Comparison of ENCODE assay signal across 18 cellular contexts in the genomic region with DNA sequence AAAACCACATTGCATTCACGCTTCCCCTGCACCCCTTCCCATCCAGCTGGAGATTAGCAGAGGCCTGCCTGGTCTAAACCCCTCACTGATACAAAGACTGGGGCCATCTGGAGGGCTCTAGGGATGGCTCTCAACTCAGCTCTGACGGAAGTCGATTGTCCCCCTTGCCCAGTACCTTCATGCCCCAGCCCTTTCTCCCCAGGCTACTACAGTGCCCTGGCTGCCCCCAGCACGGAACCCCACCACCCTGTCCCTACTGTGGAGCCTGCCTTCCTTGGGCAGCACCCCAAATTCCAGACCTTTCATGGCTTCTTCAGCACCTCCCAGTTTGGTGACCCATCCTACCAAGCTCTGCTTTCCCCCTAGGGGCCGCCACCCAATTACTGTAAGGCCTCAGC. TPM values are rescaled to one million over a fixed set of nuclear protein-coding genes. Genes with fewer than 3 reads are reported as not detected.
DNase-seq lines count a peak whose midpoint lies in the region; ATAC-seq, FAIRE-seq and TF ChIP-seq lines count a peak whose summit lies in the region.
"Had no signal": no experiment of that assay in that cellular context is flagged by ENCODE, and none has a peak within 500 bp of the region (broad histone marks: within the 10 kb centered on the region; RNA-seq: fewer than 3 reads in every experiment).

No MANE protein-coding gene starts in this region.

- no peak overlapping the region for H2BK15ac ChIP-seq in mesenchymal stem cell (ENCODE audit: low read depth, poor library complexity, severe bottlenecking)

- H3K79me2 ChIP-seq in HepG2 (ENCODE audit: insufficient read depth, low read length) (no peaks in the 10 kb centered on the region), K562 (ENCODE audit: control insufficient read depth, insufficient read depth, low read length) (no peaks in the 10 kb centered on the region)

- H2AFZ ChIP-seq in HepG2 (ENCODE audit: low read length) (no peak overlapping the region), K562 (ENCODE audit: low read depth, low read length) (no peak overlapping the region), mesenchymal stem cell (ENCODE audit: low read depth, low read length) (no peak overlapping the region)

- TF ChIP-seq RAD21 in HepG2 (CRISPR knock-in tag; IDR thresholded peaks at IDR 0.05) = no peak
- TF ChIP-seq RAD21 in K562 (CRISPR knock-in tag; conservative IDR thresholded peaks at IDR 0.05 in 1 of 2, IDR thresholded peaks at IDR 0.05 in 1 of 2) = peak in 1 of 2 experiments; percentile 32; a peak in 1 of 4 replicates

- peak overlapping the region; percentile 31 for H4K91ac ChIP-seq in mesenchymal stem cell (ENCODE audit: low read length)

- H3K27me3 ChIP-seq in HepG2 (ENCODE audit: control insufficient read depth in 1 of 2, insufficient read depth in 2 of 2, low read length in 2 of 2) (no peaks in the 10 kb centered on the region), right lobe of liver (no peaks in the 10 kb centered on the region), K562 (ENCODE audit: control insufficient read depth in 2 of 2, insufficient read depth in 2 of 2, low read length in 2 of 2) (no peaks in the 10 kb centered on the region), mesenchymal stem cell (ENCODE audit: control insufficient read depth in 1 of 2, insufficient read depth in 1 of 2, low read length in 2 of 2) (peaks cover 0 to 5% of the 10 kb centered on the region in 2 experiments)

- H2AK5ac ChIP-seq in mesenchymal stem cell (ENCODE audit: low read length, severe bottlenecking) = no peak overlapping the region

- FAIRE-seq in HepG2 (lab: Jason Lieb, UNC) (no peak), K562 (lab: Jason Lieb, UNC) (no peak)
- FAIRE-seq: A549, H54 had no signal

- no peak overlapping the region for H3K9ac ChIP-seq in HepG2 (ENCODE audit: insufficient read depth, low read depth, low read length)
- H3K9ac ChIP-seq in K562 (ENCODE audit: insufficient read depth in 1 of 2, low read depth in 2 of 2, low read length in 2 of 2) = no peak overlapping the region
- H3K9ac ChIP-seq in mesenchymal stem cell (ENCODE audit: low read length) = no peak overlapping the region

- no peak overlapping the region for H3K4ac ChIP-seq in mesenchymal stem cell (ENCODE audit: low read depth in 1 of 2, low read length in 2 of 2)

- H2BK5ac ChIP-seq in mesenchymal stem cell (ENCODE audit: low read depth, low read length, poor library complexity, severe bottlenecking) = no peak overlapping the region

- BruUV-seq in HepG2 (replicated peaks; lab: Mats Ljungman, UMichigan) = no TSS peak
- BruUV-seq in K562 (replicated peaks; lab: Mats Ljungman, UMichigan) = no TSS peak

- H3K23ac ChIP-seq in mesenchymal stem cell (ENCODE audit: low read length in 2 of 2) = no peak overlapping the region

- H3K4me2 ChIP-seq in HepG2 (ENCODE audit: low read depth, low read length) = no peak overlapping the region
- H3K4me2 ChIP-seq in K562 (ENCODE audit: insufficient read depth, low read length) = no peak overlapping the region
- H3K4me2 ChIP-seq in mesenchymal stem cell (ENCODE audit: low read length, poor library complexity, severe bottlenecking) = no peak overlapping the region
- H3K4me2 ChIP-seq: A549 had no signal

- TF ChIP-seq POLR2A in HepG2 (IDR thresholded peaks at IDR 0.05; ENCODE audit: insufficient read depth in 1 of 2, low read depth in 2 of 2, low read length in 2 of 2) (no peak), right lobe of liver (IDR thresholded peaks at IDR 0.05) (no peak), K562 (conservative IDR thresholded peaks at IDR 0.05) (no peak)

- no peak for DNase-seq in HepG2 (ENCODE audit: low spot score)
- DNase-seq in right lobe of liver = no peak
- DNase-seq in K562 (ENCODE audit: extremely low read depth in 1 of 4, low spot score in 3 of 4) = peak in 1 of 4 experiments; percentile 31
- DNase-seq in mesenchymal stem cell = no peak
- no peak for DNase-seq in UCSD-AML1 (lab: John Stamatoyannopoulos, UW; ENCODE audit: unreplicated experiment)
- DNase-seq in SHP77 treated with DMSO at 0.1 percent for 48 hours (lab: John Stamatoyannopoulos, UW) = no peak
- no peak for DNase-seq in NCI-H187 treated with DMSO at 0.1 percent for 48 hours (lab: John Stamatoyannopoulos, UW)
- DNase-seq: DMS153, EL, NCI-H1436, NCI-H2081, NCI-H510A, NCI-H774 had no signal

- H3K4me3 ChIP-seq in HepG2 (replicated peaks in 1 of 3; ENCODE audit: insufficient read depth in 1 of 3, low read depth in 2 of 3, low read length in 3 of 3) (no peak overlapping the region), right lobe of liver (no peak overlapping the region), K562 (no peak overlapping the region), mesenchymal stem cell (ENCODE audit: insufficient read depth in 1 of 2, low read depth in 1 of 2, low read length in 2 of 2) (no peak overlapping the region)
- H3K4me3 ChIP-seq: A549 had no signal

- TF ChIP-seq EP300 in HepG2 (IDR thresholded peaks at IDR 0.05; ENCODE audit: low read depth in 2 of 2, low read length in 2 of 2) = no peak
- TF ChIP-seq EP300 in HepG2 (CRISPR knock-in tag; IDR thresholded peaks at IDR 0.05; ENCODE audit: borderline replicate concordance) = no peak
- no peak for TF ChIP-seq EP300 in K562 (IDR thresholded peaks at IDR 0.05; ENCODE audit: low read length)

- H3K79me1 ChIP-seq in mesenchymal stem cell (replicated peaks; ENCODE audit: low read length, poor library complexity, severe bottlenecking) = no peaks in the 10 kb centered on the region

- CTCF ChIA-PET in HepG2 (lab: Yijun Ruan, JAX; ENCODE audit: low intra/inter-chr PET ratio, low total read pairs) (no interaction called here), K562 (lab: Yijun Ruan, JAX; ENCODE audit: low intra/inter-chr PET ratio) (no interaction called here)

- H3K36me3 ChIP-seq in HepG2 (replicated peaks in 1 of 2; ENCODE audit: control insufficient read depth in 1 of 2, insufficient read depth in 2 of 2, low read length in 2 of 2) (no peaks in the 10 kb centered on the region), right lobe of liver (no peaks in the 10 kb centered on the region), K562 (ENCODE audit: control insufficient read depth, insufficient read depth, low read length) (no peaks in the 10 kb centered on the region), mesenchymal stem cell (ENCODE audit: control insufficient read depth in 1 of 2, insufficient read depth in 2 of 2, low read depth in 1 of 2, low read length in 2 of 2) (no peaks in the 10 kb centered on the region)

- no peak overlapping the region for H3K18ac ChIP-seq in mesenchymal stem cell (ENCODE audit: low read depth in 1 of 2, low read length in 2 of 2)

- H3K9me3 ChIP-seq in HepG2 (ENCODE audit: low read length) = no peaks in the 10 kb centered on the region
- no peaks in the 10 kb centered on the region for H3K9me3 ChIP-seq in right lobe of liver
- no peaks in the 10 kb centered on the region for H3K9me3 ChIP-seq in K562 (replicated peaks; ENCODE audit: control insufficient read depth, insufficient read depth, low read depth, low read length)
- H3K9me3 ChIP-seq in mesenchymal stem cell (ENCODE audit: control insufficient read depth, low read length) = no peaks in the 10 kb centered on the region
- H3K9me3 ChIP-seq: A549, Caco-2 had no signal

- H3K4me1 ChIP-seq in HepG2 (ENCODE audit: insufficient read depth, low read length) = peaks cover 46% of the 10 kb centered on the region
- peaks cover 0 to 19% (median 7%) of the 10 kb centered on the region in 4 donors for H3K4me1 ChIP-seq in right lobe of liver
- H3K4me1 ChIP-seq in K562 (replicated peaks in 1 of 2; ENCODE audit: control insufficient read depth in 2 of 2, insufficient read depth in 2 of 2, low read length in 2 of 2) = peaks cover 11 to 20% of the 10 kb centered on the region in 2 experiments
- peaks cover 10% of the 10 kb centered on the region for H3K4me1 ChIP-seq in mesenchymal stem cell (ENCODE audit: control insufficient read depth, insufficient read depth, low read depth, low read length)

- TF ChIP-seq CTCF in HepG2 (CRISPR knock-in tag; IDR thresholded peaks at IDR 0.05) = no peak
- TF ChIP-seq CTCF in right lobe of liver (IDR thresholded peaks at IDR 0.05) = no peak
- peak in 2 of 3 experiments; percentile 20 to 31; a peak in 3 of 6 replicates for TF ChIP-seq CTCF in K562 (IDR thresholded peaks at IDR 0.05 in 2 of 3, conservative IDR thresholded peaks at IDR 0.05 in 1 of 3; ENCODE audit: insufficient read depth in 2 of 3, low read depth in 1 of 3, low read length in 3 of 3)

- no peak overlapping the region for H2BK12ac ChIP-seq in mesenchymal stem cell (ENCODE audit: low read length in 2 of 2)

- H4K8ac ChIP-seq in mesenchymal stem cell (ENCODE audit: low read length) = no peak overlapping the region

- no peaks in the 10 kb centered on the region for H3K9me1 ChIP-seq in K562 (ENCODE audit: control insufficient read depth, insufficient read depth, low read length)

- in situ Hi-C loops in HepG2 (cut with HindIII; ENCODE audit: extremely low pct_ligation_motif_present, low pct_unique_long_range_greater_than_20kb) = no loop called here
- in situ Hi-C loops in K562 (cut with MboI) = no loop called here

- 67% methylated on average over 5 of the region's 5 CpGs for WGBS in HepG2 (ENCODE audit: low lambda C conversion rate)
- WGBS in right lobe of liver (ENCODE audit: insufficient coverage, low coverage, low lambda C conversion rate, missing lambda C conversion rate) = 93% methylated on average over 4 of the region's 5 CpGs
- 54% methylated on average over 4 of the region's 5 CpGs for WGBS in K562 (ENCODE audit: insufficient coverage, low coverage, missing lambda C conversion rate)
- WGBS in mesenchymal stem cell = 92% methylated on average over 5 of the region's 5 CpGs

- H3K14ac ChIP-seq in mesenchymal stem cell (ENCODE audit: low read length in 2 of 2) = no peak overlapping the region

- no peak overlapping the region for H2BK120ac ChIP-seq in mesenchymal stem cell (ENCODE audit: low read depth, low read length)

- intact Hi-C loops in HepG2 (cut with micrococcal nuclease; ENCODE audit: unreplicated experiment) = no loop called here
- intact Hi-C loops in right lobe of liver (cut with DNase I) = no loop called here
- intact Hi-C loops in K562 (cut with micrococcal nuclease) = no loop called here

- H3K27ac ChIP-seq in HepG2 (ENCODE audit: extremely low read length, insufficient read depth, low read length) = no peak overlapping the region
- no peak overlapping the region for H3K27ac ChIP-seq in right lobe of liver
- no peak overlapping the region for H3K27ac ChIP-seq in K562 (ENCODE audit: extremely low read depth, low read depth, low read length)
- H3K27ac ChIP-seq in mesenchymal stem cell (ENCODE audit: low read length, poor library complexity, severe bottlenecking) = no peak overlapping the region
- H3K27ac ChIP-seq: C4-2B had no signal

- POLR2A ChIA-PET in HepG2 (lab: Yijun Ruan, JAX) = no interaction called here
- POLR2A ChIA-PET in K562 (lab: Yijun Ruan, JAX) = interaction anchor here (0.6 kb wide), 2 partner anchors 20 to 213 kb away, joined by 3 read pairs; no protein-coding TSS in a partner anchor

- H4K20me1 ChIP-seq in HepG2 (ENCODE audit: insufficient read depth, low read length) (no peaks in the 10 kb centered on the region), K562 (replicated peaks; ENCODE audit: control insufficient read depth, insufficient read depth, low read length) (no peaks in the 10 kb centered on the region)

- ATAC-seq in HepG2 = peak; percentile 21; the same call in 2 of the 3 replicates
- no peak for ATAC-seq in right lobe of liver
- ATAC-seq in K562 = peak; percentile 47
- no peak for ATAC-seq in GM19328 (IDR thresholded peaks at IDR 0.05; ENCODE audit: unreplicated experiment)
- ATAC-seq: A549 had no signal

RNA-seq across cellular contexts. Expression of a gene that starts 25.6 kb away (rescaled TPM):
- 7.4 and 8.4 TPM in 2 replicates for total RNA-seq in HepG2 (2016; rRNA removed; fragmentation: Illumina TruSeq; extraction: Trizol)
- total RNA-seq in HepG2 (2016; cell fraction: cytosol; rRNA removed; fragmentation: Illumina TruSeq; extraction: Trizol; ENCODE audit: low read depth) = 2.6 and 3.4 TPM in 2 replicates
- 7.9 and 8.4 TPM in 2 replicates for total RNA-seq in HepG2 (2016; cell fraction: insoluble cytoplasmic fraction; rRNA removed; fragmentation: Illumina TruSeq; extraction: Trizol)
- 11.1 and 11.3 TPM in 2 replicates for total RNA-seq in HepG2 (2016; cell fraction: membrane; rRNA removed; fragmentation: Illumina TruSeq; extraction: Trizol)
- 13.8 and 14.1 TPM in 2 replicates for total RNA-seq in HepG2 (2016; cell fraction: nucleus; rRNA removed; fragmentation: Illumina TruSeq; extraction: Trizol)
- polyA plus RNA-seq in HepG2 (2011; rRNA removed) = 10.2 and 12.7 TPM in 2 replicates
- polyA plus RNA-seq in HepG2 (2011; cell fraction: cytosol; rRNA removed) = 11.2 and 18.0 TPM in 2 replicates
- 66.5 and 69.1 TPM in 2 replicates for polyA plus RNA-seq in HepG2 (2011; cell fraction: nucleus; rRNA removed)
- polyA plus RNA-seq in HepG2 (2012) = 23.2 and 32.2 TPM in 2 replicates
- 2.7 and 2.8 TPM in 2 replicates for polyA plus RNA-seq in HepG2 (2016; cell fraction: cytosol; fragmentation: Illumina TruSeq; extraction: Trizol; ENCODE audit: low read depth)
- 20.7 and 26.8 TPM in 2 replicates for polyA plus RNA-seq in HepG2 (2016; cell fraction: insoluble cytoplasmic fraction; fragmentation: Illumina TruSeq; extraction: Trizol; ENCODE audit: low read depth)
- polyA plus RNA-seq in HepG2 (2016; cell fraction: membrane; fragmentation: Illumina TruSeq; extraction: Trizol; ENCODE audit: low read depth) = 9.2 and 10.1 TPM in 2 replicates
- 53.8 and 57.0 TPM in 2 replicates for polyA plus RNA-seq in HepG2 (2016; cell fraction: nucleus; fragmentation: Illumina TruSeq; extraction: Trizol; ENCODE audit: insufficient read depth, low read depth)
- 8.5 and 26.8 TPM in 2 replicates for polyA minus RNA-seq in HepG2 (2011; rRNA and poly(A)+ RNA removed; ENCODE audit: low replicate concordance)
- 56.3 and 73.8 TPM in 2 replicates for polyA minus RNA-seq in HepG2 (2011; cell fraction: cytosol; rRNA and poly(A)+ RNA removed)
- polyA minus RNA-seq in HepG2 (2011; cell fraction: nucleus; rRNA and poly(A)+ RNA removed) = 11.8 and 13.8 TPM in 2 replicates
- total RNA-seq in right lobe of liver = 100 to 1,000 TPM; 109 to 298 (median 218) TPM
- total RNA-seq in K562 (2011; cell fraction: chromatin; rRNA removed; ENCODE audit: low replicate concordance) = 11.8 and 14.3 TPM in 2 replicates
- 10.0 and 12.0 TPM in 2 replicates for total RNA-seq in K562 (2011; cell fraction: nucleolus; rRNA removed)
- 10.0 and 20.1 TPM in 2 replicates for total RNA-seq in K562 (2011; cell fraction: nucleoplasm; rRNA removed)
- 5.3 and 6.2 TPM in 2 replicates for total RNA-seq in K562 (2014; rRNA removed)
- total RNA-seq in K562 (2014; rRNA removed; fragmentation: Illumina TruSeq; extraction: Trizol) = 3.2 and 4.0 TPM in 2 replicates
- 3.7 and 3.8 TPM in 2 replicates for total RNA-seq in K562 (2015; rRNA removed; fragmentation: Illumina TruSeq; extraction: Trizol)
- 26.6 and 27.2 TPM in 2 replicates for total RNA-seq in K562 (2021)
- polyA plus RNA-seq in K562 (2011; rRNA removed) = 3.7 and 6.6 TPM in 2 replicates
- 10.0 and 19.9 TPM in 2 replicates for polyA plus RNA-seq in K562 (2011; cell fraction: cytosol; rRNA removed)
- polyA plus RNA-seq in K562 (2011; cell fraction: nucleus; rRNA removed) = 14.4 and 33.2 TPM in 2 replicates
- 9.5 and 18.5 TPM in 2 replicates for polyA plus RNA-seq in K562 (2012)
- polyA plus RNA-seq in K562 (2014; fragmentation: Illumina TruSeq; extraction: Trizol) = 13.7 and 15.5 TPM in 2 replicates
- 1 to 10 TPM; 1.3 to 3.2 TPM for polyA plus RNA-seq in K562 (2014; fragmentation: Nextera tagmentation; extraction: Ambion mirVana)
- 11.1 and 11.7 TPM in 2 replicates for polyA plus RNA-seq in K562 (2014; rRNA removed)
- 3.1 TPM in 2 replicates for polyA minus RNA-seq in K562 (2011; rRNA and poly(A)+ RNA removed)
- polyA minus RNA-seq in K562 (2011; cell fraction: cytosol; rRNA and poly(A)+ RNA removed) = 15.1 and 34.9 TPM in 2 replicates
- polyA minus RNA-seq in K562 (2011; cell fraction: nucleus; rRNA and poly(A)+ RNA removed) = 9.0 and 10.3 TPM in 2 replicates
- polyA plus RNA-seq in mesenchymal stem cell (2013, experiment 1 of 2) = 407 TPM
- polyA plus RNA-seq in mesenchymal stem cell (2013, experiment 2 of 2) = 408 TPM

Comparison
In these comparisons a context has a peak if more than half of its experiments do, and no peak if none do; other contexts are left out.
1. ATAC-seq: peak in HepG2 (single experiment) and K562 (single experiment); none in right lobe of liver (0 of 4) and GM19328 (single experiment).
2. CTCF ChIP-seq: peak in K562 (2 of 3); none in HepG2 (single experiment) and right lobe of liver (0 of 4).